35 cellular contexts compared by ENCODE assay signal in the genomic region with DNA sequence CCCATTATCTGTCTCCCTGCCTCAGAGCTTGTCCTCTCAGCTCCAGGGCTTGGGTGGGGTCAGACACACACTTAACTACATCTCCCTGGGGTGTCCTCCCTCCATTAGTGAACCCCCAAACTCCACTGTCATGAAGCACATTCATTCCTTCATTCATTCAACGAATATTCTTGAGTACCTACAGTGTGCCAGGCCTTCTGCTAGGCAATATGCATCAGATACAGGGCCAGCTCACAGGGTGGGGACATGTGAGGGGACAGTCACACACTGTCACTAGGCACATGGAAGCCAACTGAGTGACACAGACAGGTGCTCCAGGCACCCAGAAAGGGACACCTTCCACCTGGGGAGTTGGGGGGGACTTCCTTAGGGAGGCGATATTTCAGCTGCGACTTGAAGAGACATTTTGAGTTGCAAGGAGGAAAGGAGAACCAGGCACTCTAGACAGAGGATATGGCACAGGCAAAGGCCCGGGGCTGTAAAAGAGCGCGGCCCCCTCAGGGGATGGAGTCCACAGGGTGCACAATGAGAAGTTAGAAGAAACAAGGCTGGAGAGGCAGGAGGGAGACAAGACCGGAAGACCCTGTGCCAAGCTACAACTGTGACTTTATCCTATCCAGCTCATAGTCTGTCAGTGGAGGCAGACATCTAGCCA. TPM values are rescaled to one million over a fixed set of nuclear protein-coding genes. Genes with fewer than 3 reads are reported as not detected.
"Had no signal": no experiment of that assay in that cellular context is flagged by ENCODE, and none has a peak within 500 bp of the region (broad histone marks: within the 10 kb centered on the region; RNA-seq: fewer than 3 reads in every experiment).

No MANE protein-coding gene starts in this region.

- H3K4me2 ChIP-seq: smooth muscle cell had no signal

- ATAC-seq: heart right ventricle; left colon; left ventricle myocardium superior; lower lobe of right lung; naive thymus-derived CD8-positive, alpha-beta T cell; pancreas; sciatic nerve; stimulated activated naive CD8-positive, alpha-beta T cell treated with anti-CD3 and anti-CD28 coated beads, Interleukin-15, amount 100 ng/mL, for 72 hours had no signal

- DNase-seq: dorsolateral prefrontal cortex; effector CD8-positive, alpha-beta T cell; esophagus squamous epithelium; foreskin melanocyte; glutamatergic neuron; heart right ventricle; hippocampal formation; kidney glomerular epithelial cell; left colon; left ventricle myocardium superior; lower lobe of right lung; naive thymus-derived CD8-positive, alpha-beta T cell; nephron progenitor cell; occipital lobe; pancreas; retina; stimulated activated CD4-positive, alpha-beta T cell treated with anti-CD3 and anti-CD28 coated beads, Interleukin-12 subunit alpha, Interleukin-12 subunit beta, amount 100 ng/mL, for 4 hours; stimulated activated CD4-positive, alpha-beta T cell treated with anti-CD3 and anti-CD28 coated beads, Interleukin-1b, Interleukin-23, amount 100 ng/mL, for 48 hours; stimulated activated CD4-positive, alpha-beta T cell treated with anti-CD3 and anti-CD28 coated beads, Interleukin-4, amount 100 ng/mL, for 1 hour; stimulated activated CD8-positive, alpha-beta memory T cell treated with anti-CD3 and anti-CD28 coated beads, Interleukin-4, amount 100 ng/mL, for 48 hours; stimulated activated naive CD4-positive, alpha-beta T cell; stimulated activated naive CD8-positive, alpha-beta T cell treated with anti-CD3 and anti-CD28 coated beads, Interleukin-15, amount 100 ng/mL, for 72 hours; transverse colon had no signal

- H3K36me3 ChIP-seq: esophagus squamous epithelium, heart right ventricle, lower lobe of right lung, pancreas, suprapubic skin, transverse colon had no signal

- H3K4me3 ChIP-seq: coronary artery, dorsolateral prefrontal cortex, esophagus squamous epithelium, heart right ventricle, lower lobe of right lung, pancreas, smooth muscle cell, suprapubic skin, transverse colon had no signal

- H3K4me1 ChIP-seq: lower lobe of right lung, pancreas, transverse colon had no signal

- H3K27me3 ChIP-seq: pancreas, transverse colon had no signal

- FAIRE-seq: islet of Langerhans, pancreas had no signal

- H3K27ac ChIP-seq: coronary artery, dorsolateral prefrontal cortex, epithelial cell of prostate, esophagus squamous epithelium, heart right ventricle, lower lobe of right lung, pancreas, suprapubic skin, transverse colon had no signal

- H3K9me3 ChIP-seq: esophagus squamous epithelium, heart right ventricle, lower lobe of right lung, pancreas, suprapubic skin, transverse colon had no signal

RNA-seq across cellular contexts. Expression of gene S100A8, which starts 8.7 kb away (rescaled TPM):
- total RNA-seq: endodermal cell; myocyte; naive thymus-derived CD8-positive, alpha-beta T cell; pulmonary artery endothelial cell; smooth muscle cell had no signal

RNA-seq across cellular contexts. Expression of gene S100A7A, which starts 16.8 kb away (rescaled TPM):
- total RNA-seq: dorsolateral prefrontal cortex; endodermal cell; heart right ventricle; left colon; left ventricle myocardium superior; lower lobe of right lung; mesenteric fat pad; myocyte; naive thymus-derived CD8-positive, alpha-beta T cell; occipital lobe; pancreas; posterior vena cava; pulmonary artery endothelial cell; sciatic nerve; smooth muscle cell; transverse colon; ureter had no signal
- polyA plus RNA-seq: heart right ventricle; naive thymus-derived CD8-positive, alpha-beta T cell; pancreas; smooth muscle cell had no signal

RNA-seq across cellular contexts. Expression of gene S100A12, which starts 24.1 kb away (rescaled TPM):
- total RNA-seq: endodermal cell; myocyte; naive thymus-derived CD8-positive, alpha-beta T cell; pulmonary artery endothelial cell; smooth muscle cell; suprapubic skin; transverse colon; ureter had no signal
- polyA plus RNA-seq: smooth muscle cell had no signal

RNA-seq across cellular contexts. Expression of gene S100A9, which starts 41.9 kb away (rescaled TPM):
- total RNA-seq: endodermal cell, myocyte had no signal

RNA-seq across cellular contexts. Expression of gene PGLYRP4, which starts 50.9 kb away (rescaled TPM):
- total RNA-seq: dorsolateral prefrontal cortex; endodermal cell; heart right ventricle; left colon; left ventricle myocardium superior; mesenteric fat pad; myocyte; naive thymus-derived CD8-positive, alpha-beta T cell; occipital lobe; posterior vena cava; pulmonary artery endothelial cell; sciatic nerve; transverse colon had no signal
- polyA plus RNA-seq: heart right ventricle; naive thymus-derived CD8-positive, alpha-beta T cell; pancreas had no signal
